In genomic region chr14:60648934-60649814, GRCh38 we compare ENCODE assay signal across 8 cellular contexts. TPM values are rescaled to one million over a fixed set of nuclear protein-coding genes. Genes with fewer than 3 reads are reported as not detected.
DNase-seq lines count a peak whose midpoint lies in the region; ATAC-seq, FAIRE-seq and TF ChIP-seq lines count a peak whose summit lies in the region.

SIX1 (minus strand) TSS chr14:60649477; CDS start chr14:60649189, 288 bp downstream.

- H3K9me1 ChIP-seq in keratinocyte (ENCODE audit: control insufficient read depth, extremely low read depth, insufficient read depth, low read length), result no peaks in the 10 kb centered on the region

- H2AFZ ChIP-seq in PC-3 (ENCODE audit: low read length) (peak within 1 kb of the TSS; percentile 96), keratinocyte (ENCODE audit: control insufficient read depth, low read length) (peak within 1 kb of the TSS; percentile 72), smooth muscle cell (ENCODE audit: low read depth) (no peak within 1 kb of the TSS)

- H3K9ac ChIP-seq in PC-3 (ENCODE audit: low read length) (peak within 1 kb of the TSS; percentile 76), keratinocyte (ENCODE audit: control insufficient read depth, extremely low read depth, insufficient read depth, low read length) (no peak within 1 kb of the TSS), smooth muscle cell (ENCODE audit: low read depth) (no peak within 1 kb of the TSS)

- H3F3A ChIP-seq in PC-3 (ENCODE audit: low read length, unreplicated experiment), result no peaks in the 10 kb centered on the region
- H3F3A ChIP-seq in smooth muscle cell (ENCODE audit: low read depth), result peaks cover 7% of the 10 kb centered on the region

- H3K9me3 ChIP-seq in PC-3 (ENCODE audit: low read length) (no peaks in the 10 kb centered on the region), keratinocyte (ENCODE audit: control insufficient read depth, low read depth, low read length) (no peaks in the 10 kb centered on the region), smooth muscle cell (replicated peaks; ENCODE audit: low read depth) (no peaks in the 10 kb centered on the region)

- H3K9me2 ChIP-seq in PC-3 (replicated peaks; ENCODE audit: low read length), result no peaks in the 10 kb centered on the region

- no peaks in the 10 kb centered on the region for H3K27me3 ChIP-seq in PC-3 (ENCODE audit: low read length)
- H3K27me3 ChIP-seq in bronchial epithelial cell (ENCODE audit: control insufficient read depth, insufficient read depth, low read length), result no peaks in the 10 kb centered on the region
- H3K27me3 ChIP-seq in keratinocyte (ENCODE audit: control insufficient read depth, extremely low read depth, insufficient read depth, low read length), result peaks cover 97% of the 10 kb centered on the region
- H3K27me3 ChIP-seq in smooth muscle cell (ENCODE audit: low read depth), result peaks cover 100% of the 10 kb centered on the region

- peaks cover 50% of the 10 kb centered on the region for H3K79me2 ChIP-seq in PC-3 (ENCODE audit: low read length)
- no peaks in the 10 kb centered on the region for H3K79me2 ChIP-seq in keratinocyte (ENCODE audit: control insufficient read depth, insufficient read depth, low read length)
- no peaks in the 10 kb centered on the region for H3K79me2 ChIP-seq in smooth muscle cell (ENCODE audit: low read depth)

- H3K27ac ChIP-seq in PC-3 (ENCODE audit: low read length), result 0 out of 2 replicates have a peak within 1 kb of the TSS, but pooled peaks have one; percentile 6
- no peak within 1 kb of the TSS for H3K27ac ChIP-seq in keratinocyte (ENCODE audit: control insufficient read depth, insufficient read depth, low read length)
- no peak within 1 kb of the TSS for H3K27ac ChIP-seq in smooth muscle cell (ENCODE audit: low read depth)

- WGBS in smooth muscle cell (ENCODE audit: low lambda C conversion rate), result 1% methylated on average over 66 of the region's 76 CpGs

- POLR2A ChIA-PET in PC-3 (lab: Charles Lee; ENCODE audit: unreplicated experiment), result interaction anchor here (0.5 to 1.5 kb wide), 14 partner anchors 10 to 1668 kb away, joined by 3 to 11 read pairs (median 4); partner anchors contain the start of genes SLC38A6 and TRMT5

- CTCF ChIA-PET in PC-3 (lab: Charles Lee), result interaction anchor here (0.6 to 2.4 kb wide), 4 partner anchors 24 to 1065 kb away, joined by 3 to 14 read pairs (median 4); no protein-coding TSS in a partner anchor

- 0 out of 2 replicates have a peak, but pooled peaks cover 4% of the 10 kb centered on the region for H4K20me1 ChIP-seq in PC-3 (ENCODE audit: low read length)
- H4K20me1 ChIP-seq in keratinocyte (ENCODE audit: control insufficient read depth, extremely low read depth, insufficient read depth, low read length), result peaks cover 3% of the 10 kb centered on the region
- no peaks in the 10 kb centered on the region for H4K20me1 ChIP-seq in smooth muscle cell (ENCODE audit: low read depth)

- TF ChIP-seq CTCF in PC-3 (conservative IDR thresholded peaks at IDR 0.05; ENCODE audit: low read depth, low read length) (no peak), bronchial epithelial cell (IDR thresholded peaks at IDR 0.05; ENCODE audit: insufficient read depth, low read length, severe bottlenecking) (no peak), keratinocyte (optimal IDR thresholded peaks at IDR 0.05 in 1 of 3, IDR thresholded peaks at IDR 0.05 in 1 of 3, conservative IDR thresholded peaks at IDR 0.05 in 1 of 3; ENCODE audit: extremely low read depth in 1 of 3, insufficient read depth in 2 of 3, low read length in 3 of 3) (no peak), smooth muscle cell (IDR thresholded peaks at IDR 0.05; ENCODE audit: borderline replicate concordance, insufficient read depth, poor library complexity, severe bottlenecking) (no peak)

- H3K4me3 ChIP-seq in Jurkat, Clone E6-1 (ENCODE audit: low read length), result peak within 1 kb of the TSS; percentile 52
- H3K4me3 ChIP-seq in PC-3 (ENCODE audit: low read length), result peak within 1 kb of the TSS; percentile 75
- peak within 1 kb of the TSS; percentile 87 for H3K4me3 ChIP-seq in bronchial epithelial cell (ENCODE audit: low read depth, low read length)
- H3K4me3 ChIP-seq in keratinocyte (ENCODE audit: control insufficient read depth in 2 of 3, extremely low read depth in 1 of 3, insufficient read depth in 2 of 3, low read depth in 1 of 3, low read length in 3 of 3), result peak within 1 kb of the TSS; percentile 36 to 60 (median 56)
- peak within 1 kb of the TSS; percentile 48 for H3K4me3 ChIP-seq in smooth muscle cell

- H3K4me1 ChIP-seq in PC-3 (ENCODE audit: insufficient read depth, low read length), result peaks cover 21% of the 10 kb centered on the region
- peaks cover 14% of the 10 kb centered on the region for H3K4me1 ChIP-seq in keratinocyte (ENCODE audit: control insufficient read depth, extremely low read depth, insufficient read depth, low read length)
- peaks cover 26% of the 10 kb centered on the region for H3K4me1 ChIP-seq in smooth muscle cell (ENCODE audit: low read depth)

- H3K4me2 ChIP-seq in PC-3 (ENCODE audit: low read length) (peak within 1 kb of the TSS; percentile 97), keratinocyte (ENCODE audit: control insufficient read depth, extremely low read depth, insufficient read depth, low read depth, low read length) (peak within 1 kb of the TSS; percentile 90), smooth muscle cell (peak within 1 kb of the TSS; percentile 90)

- peak; percentile 58 for DNase-seq in CD1c-positive myeloid dendritic cell (ENCODE audit: extremely low spot score)
- DNase-seq in Jurkat, Clone E6-1 (ENCODE audit: low read depth, low spot score), result peak; percentile 33
- DNase-seq in PC-3, result peak; percentile 97
- peak; percentile 83 for DNase-seq in bronchial epithelial cell (ENCODE audit: low read depth)
- DNase-seq in keratinocyte (ENCODE audit: low read depth, low spot score), result no peak
- no peak for DNase-seq in smooth muscle cell (lab: John Stamatoyannopoulos, UW; ENCODE audit: unreplicated experiment)
- no peak for DNase-seq in RKO (ENCODE audit: low spot score)

- FAIRE-seq in bronchial epithelial cell (lab: Jason Lieb, UNC) (no peak), keratinocyte (lab: Jason Lieb, UNC) (no peak)

- BruUV-seq in PC-3 (replicated peaks; lab: Mats Ljungman, UMichigan), result TSS peak; percentile 47

- dilution Hi-C loops in keratinocyte (cut with MboI; ENCODE audit: extremely low pct_ligation_motif_present, low sequenced_read_pairs), result loop anchor here (25.0 kb wide), 1 partner anchor 563 kb away; no protein-coding TSS in a partner anchor

- H3K36me3 ChIP-seq in PC-3 (ENCODE audit: low read depth, low read length) (no peaks in the 10 kb centered on the region), bronchial epithelial cell (ENCODE audit: control insufficient read depth, insufficient read depth, low read length) (no peaks in the 10 kb centered on the region), keratinocyte (ENCODE audit: control insufficient read depth in 2 of 2, extremely low read depth in 1 of 2, insufficient read depth in 2 of 2, low read length in 2 of 2) (no peaks in the 10 kb centered on the region), smooth muscle cell (ENCODE audit: low read depth) (no peaks in the 10 kb centered on the region)

- intact Hi-C loops in PC-3 (cut with micrococcal nuclease), result loop anchor here (1.0 to 5.0 kb wide), 6 partner anchors 318 to 604 kb away; partner anchors contain the start of genes SLC38A6 and TRMT5

- ATAC-seq in GM19372 (IDR thresholded peaks at IDR 0.05; ENCODE audit: low read depth, unreplicated experiment) (peak; percentile 89), PC-3 (peak; percentile 78)

RNA-seq across cellular contexts. Expression of gene SIX1, which starts in this region (rescaled TPM):
- 2.5 TPM for polyA plus RNA-seq in Jurkat, Clone E6-1 (2012; ENCODE audit: insufficient read depth, insufficient read length)
- 16.5 and 18.2 TPM in 2 replicates for total RNA-seq in PC-3 (2014; rRNA removed)
- total RNA-seq in bronchial epithelial cell, result 5.3 and 6.5 TPM in 2 replicates
- 0.01 to 0.04 TPM in 2 of 3 replicates, not detected in the other for polyA plus RNA-seq in keratinocyte
- polyA plus RNA-seq in keratinocyte (2011; ENCODE audit: low read depth), result not detected
- 0.04 TPM in 1 of 2 replicates, not detected in the other for polyA plus RNA-seq in keratinocyte (2011; cell fraction: cytosol; rRNA removed)
- not detected in 2 replicates for polyA plus RNA-seq in keratinocyte (2011; cell fraction: nucleus; rRNA removed)
- polyA plus RNA-seq in keratinocyte (2012; ENCODE audit: low replicate concordance), result 0.05 TPM in 1 of 2 replicates, not detected in the other
- not detected in 3 replicates for polyA minus RNA-seq in keratinocyte
- not detected for polyA minus RNA-seq in keratinocyte (2011; cell fraction: cytosol; rRNA and poly(A)+ RNA removed)
- not detected in 2 replicates for polyA minus RNA-seq in keratinocyte (2011; cell fraction: nucleus; rRNA and poly(A)+ RNA removed)
- total RNA-seq in smooth muscle cell, result 0.54 TPM in 1 of 2 replicates, not detected in the other
- polyA plus RNA-seq in smooth muscle cell, result not detected in 2 replicates

Comparison
In these comparisons a context has a peak if more than half of its experiments do, and no peak if none do; other contexts are left out.
1. DNase-seq: peak in CD1c-positive myeloid dendritic cell (single experiment), Jurkat, Clone E6-1 (single experiment), PC-3 (single experiment) and bronchial epithelial cell (single experiment); none in keratinocyte (single experiment), smooth muscle cell (single experiment) and RKO (single experiment).
2. Peak in every context shown above with its lines, with median percentiles within 50 percentile points of each other: H3K4me3 ChIP-seq and H3K4me2 ChIP-seq.